8 cellular contexts compared by ENCODE assay signal in the genomic region with DNA sequence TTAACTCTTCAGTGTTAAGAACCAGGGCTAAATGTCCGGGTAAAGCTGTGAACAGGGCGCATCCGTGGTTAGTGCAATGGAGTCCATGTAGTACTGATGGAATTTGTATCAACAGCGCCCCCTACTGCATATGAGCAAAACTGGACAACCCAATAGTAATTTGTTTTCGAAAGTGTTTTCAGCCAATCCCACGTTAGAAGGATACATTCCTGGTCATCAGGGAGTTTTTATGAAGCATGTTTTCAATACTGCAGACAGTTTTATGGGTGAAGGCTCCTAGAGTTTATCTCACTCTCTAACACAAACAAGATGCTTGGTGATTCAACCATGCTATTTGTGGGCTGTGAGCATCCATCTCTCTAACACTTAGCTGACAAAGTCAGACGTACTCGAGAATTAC. TPM values are rescaled to one million over a fixed set of nuclear protein-coding genes. Genes with fewer than 3 reads are reported as not detected.
DNase-seq lines count a peak whose midpoint lies in the region; TF ChIP-seq lines count a peak whose summit lies in the region.

No MANE protein-coding gene starts in this region.

- H3K4me3 ChIP-seq in tibial artery = no peak overlapping the region

- no peaks in the 10 kb centered on the region for H3K9me3 Mint-ChIP-seq in activated T-helper 2 cell treated with anti-CD3 and anti-CD28 coated beads, Interferon-gamma antibody, Interleukin-2, Interleukin-4, amounts not matched to agents 10 μg/mL and 5 μg/mL and 100 μg/mL, durations not matched to agents 14 hours and 24 hours and 36 hours

- H3K4me3 Mint-ChIP-seq in activated T-helper 2 cell treated with anti-CD3 and anti-CD28 coated beads, Interferon-gamma antibody, Interleukin-2, Interleukin-4, amounts not matched to agents 10 μg/mL and 5 μg/mL and 100 μg/mL, durations not matched to agents 14 hours and 24 hours and 36 hours (ENCODE audit: low read depth) = no peak overlapping the region

- peaks cover 8% of the 10 kb centered on the region for H3K4me1 Mint-ChIP-seq in activated T-helper 2 cell treated with anti-CD3 and anti-CD28 coated beads, Interferon-gamma antibody, Interleukin-2, Interleukin-4, amounts not matched to agents 10 μg/mL and 5 μg/mL and 100 μg/mL, durations not matched to agents 14 hours and 24 hours and 36 hours (ENCODE audit: low read depth)

- H3K27ac ChIP-seq in tibial artery = no peak overlapping the region

- no peaks in the 10 kb centered on the region for H3K36me3 Mint-ChIP-seq in activated T-helper 2 cell treated with anti-CD3 and anti-CD28 coated beads, Interferon-gamma antibody, Interleukin-2, Interleukin-4, amounts not matched to agents 10 μg/mL and 5 μg/mL and 100 μg/mL, durations not matched to agents 14 hours and 24 hours and 36 hours (ENCODE audit: low read depth)

- H3K27me3 Mint-ChIP-seq in activated T-helper 2 cell treated with anti-CD3 and anti-CD28 coated beads, Interferon-gamma antibody, Interleukin-2, Interleukin-4, amounts not matched to agents 10 μg/mL and 5 μg/mL and 100 μg/mL, durations not matched to agents 14 hours and 24 hours and 36 hours (ENCODE audit: low read depth) = peaks cover 21% of the 10 kb centered on the region

- intact Hi-C loops in activated T-helper 2 cell treated with anti-CD3 and anti-CD28 coated beads, Interferon-gamma antibody, Interleukin-2, Interleukin-4, amounts not matched to agents 10 μg/mL and 5 μg/mL and 100 μg/mL, durations not matched to agents 14 hours and 24 hours and 36 hours (cut with micrococcal nuclease) = loop anchor here (1.0 to 5.0 kb wide), 4 partner anchors 50 to 264 kb away; no protein-coding TSS in a partner anchor
- intact Hi-C loops in tibial artery (cut with DNase I; ENCODE audit: low total_unique reads) = no loop called here

- no peak overlapping the region for H3K27ac Mint-ChIP-seq in activated T-helper 2 cell treated with anti-CD3 and anti-CD28 coated beads, Interferon-gamma antibody, Interleukin-2, Interleukin-4, amounts not matched to agents 10 μg/mL and 5 μg/mL and 100 μg/mL, durations not matched to agents 14 hours and 24 hours and 36 hours

- H3K9me3 ChIP-seq in tibial artery = no peaks in the 10 kb centered on the region

- H3K27me3 ChIP-seq in tibial artery = peaks cover 0 to 46% of the 10 kb centered on the region in 2 donors

- TF ChIP-seq CTCF in tibial artery (IDR thresholded peaks at IDR 0.05) = no peak

- DNase-seq in activated naive CD4-positive, alpha-beta T cell treated with Interleukin-2 at 50 U/mL for 16 hours = peak; percentile 32
- no peak for DNase-seq in activated naive CD4-positive, alpha-beta T cell (lab: John Stamatoyannopoulos, UW)
- peak; percentile 57 for DNase-seq in MV-4-11 (lab: John Stamatoyannopoulos, UW)
- DNase-seq in activated T-helper 2 cell treated with anti-CD3 and anti-CD28 coated beads, Interferon-gamma antibody, Interleukin-2, Interleukin-4, amounts not matched to agents 10 μg/mL and 5 μg/mL and 100 μg/mL, durations not matched to agents 14 hours and 24 hours and 36 hours (ENCODE audit: low spot score) = peak; percentile 38
- DNase-seq in kidney tubule cell (ENCODE audit: low spot score) = peak; percentile 94
- DNase-seq in DMS114 treated with DMSO at 0.1 percent for 48 hours (lab: John Stamatoyannopoulos, UW; ENCODE audit: unreplicated experiment) = no peak
- DNase-seq in tibial artery = no peak
- no peak for DNase-seq in NCI-H2107 (lab: John Stamatoyannopoulos, UW)

- H3K4me1 ChIP-seq in tibial artery = no peaks in the 10 kb centered on the region

- no peaks in the 10 kb centered on the region for H3K36me3 ChIP-seq in tibial artery

RNA-seq across cellular contexts. Expression of gene HNF1B, which starts 46.6 kb away (rescaled TPM):
- 4.6 and 5.0 TPM in 2 replicates for total RNA-seq in activated T-helper 2 cell treated with anti-CD3 and anti-CD28 coated beads, Interferon-gamma antibody, Interleukin-2, Interleukin-4, amounts not matched to agents 10 μg/mL and 5 μg/mL and 100 μg/mL, durations not matched to agents 14 hours and 24 hours and 36 hours

Comparison
In these comparisons a context has a peak if more than half of its experiments do, and no peak if none do; other contexts are left out.
1. DNase-seq: peak in activated naive CD4-positive, alpha-beta T cell treated with Interleukin-2 at 50 U/mL for 16 hours (single experiment), MV-4-11 (single experiment), activated T-helper 2 cell treated with anti-CD3 and anti-CD28 coated beads, Interferon-gamma antibody, Interleukin-2, Interleukin-4, amounts not matched to agents 10 μg/mL and 5 μg/mL and 100 μg/mL, durations not matched to agents 14 hours and 24 hours and 36 hours (single experiment) and kidney tubule cell (single experiment); none in activated naive CD4-positive, alpha-beta T cell (0 of 4), DMS114 treated with DMSO at 0.1 percent for 48 hours (single experiment), tibial artery (0 of 2) and NCI-H2107 (single experiment).